In the genomic region with DNA sequence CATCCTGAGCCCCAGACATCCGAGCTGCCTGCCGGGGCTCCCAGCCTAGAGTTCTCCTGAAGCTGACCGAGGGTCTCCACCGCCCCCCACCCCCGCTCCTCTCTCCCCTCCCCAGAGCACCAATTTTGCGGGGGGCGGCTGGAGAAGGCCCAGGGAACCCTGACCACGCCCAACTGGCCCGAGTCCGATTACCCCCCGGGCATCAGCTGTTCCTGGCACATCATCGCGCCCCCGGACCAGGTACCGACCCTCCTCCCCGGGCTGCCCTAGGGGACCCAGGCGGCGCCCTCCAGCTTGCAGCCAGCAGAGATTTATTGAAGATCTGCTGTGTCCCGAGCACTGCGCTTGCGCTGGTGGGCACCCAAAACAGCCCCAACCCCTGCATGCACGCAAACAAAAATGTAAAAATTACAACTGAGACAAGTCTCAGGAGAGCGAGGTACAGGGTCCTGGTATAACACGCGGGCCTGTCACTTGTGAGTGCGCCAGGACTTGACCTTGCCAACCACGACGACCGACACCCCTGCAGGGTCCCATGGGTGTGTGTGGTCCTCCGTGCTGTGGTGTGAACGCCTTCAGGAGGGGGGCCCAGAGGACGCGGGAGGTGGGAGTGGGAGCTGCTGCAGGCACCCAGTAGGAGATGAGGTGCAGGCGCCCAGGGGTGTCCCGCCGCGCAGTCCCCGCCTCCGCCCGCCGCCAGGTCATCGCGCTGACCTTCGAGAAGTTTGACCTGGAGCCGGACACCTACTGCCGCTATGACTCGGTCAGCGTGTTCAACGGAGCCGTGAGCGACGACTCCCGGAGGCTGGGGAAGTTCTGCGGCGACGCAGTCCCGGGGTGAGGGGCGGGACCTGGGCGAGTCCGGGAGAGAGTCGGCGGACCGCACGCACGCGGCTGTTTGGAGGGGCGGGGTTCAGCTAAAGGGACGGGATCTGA, we compare ENCODE assay signal across 8 cellular contexts. TPM values are rescaled to one million over a fixed set of nuclear protein-coding genes. Genes with fewer than 3 reads are reported as not detected.
A peak's percentile ranks its signal among the peaks of the same experiment; 100 is the strongest.
DNase-seq lines count a peak whose midpoint lies in the region; ATAC-seq and TF ChIP-seq lines count a peak whose summit lies in the region.

No MANE protein-coding gene starts in this region.

- 2% methylated on average over 68 of the region's 68 CpGs for WGBS in ectodermal cell, 2 experiments

- peaks cover 23% of the 10 kb centered on the region for H3K4me1 Mint-ChIP-seq in T-helper 17 cell

- H3K27me3 ChIP-seq in ectodermal cell (ENCODE audit: control insufficient read depth, insufficient read depth, low read length, poor library complexity, severe bottlenecking) (peaks cover 26% of the 10 kb centered on the region), muscle layer of duodenum (ENCODE audit: low read depth, low read length) (no peaks in the 10 kb centered on the region)

- DNase-seq in GM12864 (ENCODE audit: low read depth) (no peak), T-helper 17 cell (peak in 2 of 3 donors; percentile 38 to 39), SW 1271 (lab: John Stamatoyannopoulos, UW) (no peak), NCI-H187 treated with DMSO at 0.1 percent for 48 hours (lab: John Stamatoyannopoulos, UW) (no peak), cerebellar cortex (ENCODE audit: low spot score) (no peak)

- TF ChIP-seq CTCF in GM12864 (IDR thresholded peaks at IDR 0.05; ENCODE audit: low read depth, low read length, missing control alignments): no peak

- no peaks in the 10 kb centered on the region for H3K27me3 Mint-ChIP-seq in T-helper 17 cell

- H3K36me3 ChIP-seq in ectodermal cell (ENCODE audit: control insufficient read depth, insufficient read depth, low read length): no peaks in the 10 kb centered on the region
- no peaks in the 10 kb centered on the region for H3K36me3 ChIP-seq in muscle layer of duodenum (ENCODE audit: control insufficient read depth in 1 of 2, insufficient read depth in 2 of 2, low read length in 2 of 2)

- peak; percentile 39 for ATAC-seq in T-helper 17 cell
- no peak for ATAC-seq in GM19455 (IDR thresholded peaks at IDR 0.05; ENCODE audit: unreplicated experiment)

- peak overlapping the region; percentile 4 for H3K27ac Mint-ChIP-seq in T-helper 17 cell

- peaks cover 43% of the 10 kb centered on the region for H3K4me1 ChIP-seq in ectodermal cell (ENCODE audit: control insufficient read depth, insufficient read depth, low read length)
- H3K4me1 ChIP-seq in muscle layer of duodenum (ENCODE audit: control insufficient read depth in 1 of 2, insufficient read depth in 2 of 2, low read length in 2 of 2): peaks cover 0 to 28% of the 10 kb centered on the region in 2 donors

- H3K27ac ChIP-seq in ectodermal cell (ENCODE audit: insufficient read depth, low read depth, low read length, poor library complexity, severe bottlenecking): no peak overlapping the region
- H3K27ac ChIP-seq in muscle layer of duodenum (ENCODE audit: low read length): no peak overlapping the region

- H3K4me3 ChIP-seq in GM12864 (ENCODE audit: low read depth, low read length) (peak overlapping the region; percentile 67), ectodermal cell (ENCODE audit: insufficient read depth, low read depth, low read length) (peak overlapping the region; percentile 59), muscle layer of duodenum (ENCODE audit: low read depth in 1 of 2, low read length in 2 of 2) (peak overlapping the region; percentile 53 to 85)

- H3K9me3 ChIP-seq in T-helper 17 cell (ENCODE audit: control insufficient read depth, low read length, poor library complexity, severe bottlenecking) (no peaks in the 10 kb centered on the region), ectodermal cell (ENCODE audit: control insufficient read depth, low read length) (no peaks in the 10 kb centered on the region), muscle layer of duodenum (ENCODE audit: control insufficient read depth in 1 of 2, low read length in 2 of 2) (no peaks in the 10 kb centered on the region)

- H3K36me3 Mint-ChIP-seq in T-helper 17 cell (ENCODE audit: low read depth): no peaks in the 10 kb centered on the region

- peak overlapping the region; percentile 90 for H3K4me3 Mint-ChIP-seq in T-helper 17 cell

RNA-seq across cellular contexts. Expression of gene PCOLCE, which starts 3.1 kb away (rescaled TPM):
- total RNA-seq in T-helper 17 cell: 10 to 100 TPM; 12.6 to 14.7 TPM
- 46.3 TPM for polyA plus RNA-seq in ectodermal cell (2013, experiment 1 of 4)
- polyA plus RNA-seq in ectodermal cell (2013, experiment 2 of 4): 35.8 TPM
- 36.4 TPM for polyA plus RNA-seq in ectodermal cell (2013, experiment 3 of 4)
- 46.4 TPM for polyA plus RNA-seq in ectodermal cell (2013, experiment 4 of 4)

RNA-seq across cellular contexts. Expression of gene MOSPD3, which starts 7.1 kb away (rescaled TPM):
- total RNA-seq in T-helper 17 cell: 10 to 100 TPM; 16.4 to 16.5 TPM
- polyA plus RNA-seq in ectodermal cell (2013, experiment 1 of 4): 27.2 TPM
- 24.4 TPM for polyA plus RNA-seq in ectodermal cell (2013, experiment 2 of 4)
- polyA plus RNA-seq in ectodermal cell (2013, experiment 3 of 4): 28.9 TPM
- 29.5 TPM for polyA plus RNA-seq in ectodermal cell (2013, experiment 4 of 4)

RNA-seq across cellular contexts. Expression of gene FBXO24, which starts 19.1 kb away (rescaled TPM):
- total RNA-seq in T-helper 17 cell: under 1 TPM; 0.31 to 0.70 TPM
- 2.2 TPM for polyA plus RNA-seq in ectodermal cell (2013, experiment 1 of 4)
- 1.5 TPM for polyA plus RNA-seq in ectodermal cell (2013, experiment 2 of 4)
- 1.3 TPM for polyA plus RNA-seq in ectodermal cell (2013, experiment 3 of 4)
- polyA plus RNA-seq in ectodermal cell (2013, experiment 4 of 4): 1.3 TPM

RNA-seq across cellular contexts. Expression of gene LRCH4, which starts 19.3 kb away (rescaled TPM):
- 100 to 1,000 TPM; 284 to 305 TPM for total RNA-seq in T-helper 17 cell
- polyA plus RNA-seq in ectodermal cell (2013, experiment 1 of 4): 44.7 TPM
- polyA plus RNA-seq in ectodermal cell (2013, experiment 2 of 4): 42.4 TPM
- 34.5 TPM for polyA plus RNA-seq in ectodermal cell (2013, experiment 3 of 4)
- polyA plus RNA-seq in ectodermal cell (2013, experiment 4 of 4): 37.7 TPM

RNA-seq across cellular contexts. Expression of gene SAP25, which starts 31.5 kb away (rescaled TPM):
- 10 to 100 TPM; 33.1 to 43.1 TPM for total RNA-seq in T-helper 17 cell
- polyA plus RNA-seq in ectodermal cell (2013, experiment 1 of 4): 2.5 TPM
- 2.1 TPM for polyA plus RNA-seq in ectodermal cell (2013, experiment 2 of 4)
- 1.6 TPM for polyA plus RNA-seq in ectodermal cell (2013, experiment 3 of 4)
- polyA plus RNA-seq in ectodermal cell (2013, experiment 4 of 4): 3.2 TPM

Comparison
In these comparisons a context has a peak if more than half of its experiments do, and no peak if none do; other contexts are left out.
1. DNase-seq: peak in T-helper 17 cell (2 of 3); none in GM12864 (single experiment), SW 1271 (0 of 2), NCI-H187 treated with DMSO at 0.1 percent for 48 hours (single experiment) and cerebellar cortex (single experiment).
2. Peak in every context shown above with its lines, with median percentiles within 50 percentile points of each other: H3K4me3 ChIP-seq.